ENCODE assay signal across 8 cellular contexts in the genomic region with DNA sequence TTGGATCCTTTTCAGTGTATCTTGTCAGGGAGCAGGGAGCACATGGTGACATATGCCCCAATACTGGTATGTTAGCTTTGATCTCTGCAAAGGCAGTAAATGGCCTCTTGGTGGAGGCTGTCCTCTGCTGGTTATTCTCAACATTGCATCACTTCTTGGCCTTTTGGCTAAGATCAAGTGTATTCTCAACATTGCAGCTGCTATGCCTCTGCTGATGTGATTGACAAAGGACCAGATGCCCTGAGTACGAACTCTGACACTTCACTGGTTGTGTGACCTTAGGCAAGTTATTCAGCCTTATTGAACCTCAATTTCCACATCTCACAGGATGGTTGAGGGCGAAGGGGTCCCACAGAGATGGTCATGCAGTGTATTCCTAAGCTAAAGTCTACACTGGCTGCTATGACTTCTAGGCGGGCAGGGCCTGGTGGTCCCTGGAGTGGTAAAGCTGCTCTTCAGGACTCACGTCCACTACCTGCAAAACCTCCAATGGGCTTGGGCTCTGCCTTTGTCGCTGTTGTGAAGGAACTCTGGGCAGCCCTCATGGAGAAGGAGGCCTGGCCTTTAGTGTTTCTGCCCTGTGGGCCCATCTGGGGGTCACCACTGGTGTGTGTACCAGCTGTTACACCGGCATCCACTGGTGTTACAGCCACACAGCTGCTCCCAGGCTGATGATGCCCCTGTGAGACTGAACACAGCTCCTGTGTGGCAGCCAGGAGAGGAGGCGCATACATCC.
DNase-seq lines count a peak whose midpoint lies in the region; ATAC-seq and TF ChIP-seq lines count a peak whose summit lies in the region.

No MANE protein-coding gene starts in this region.

- no peak overlapping the region for H3K9ac ChIP-seq in Loucy (ENCODE audit: low read depth, low read length, poor library complexity, severe bottlenecking)

- no peaks in the 10 kb centered on the region for H3K36me3 Mint-ChIP-seq in activated naive CD4-positive, alpha-beta T cell treated with anti-CD3 and anti-CD28 coated beads, Interleukin-2, amount 50 U/mL, for 72 hours

- H3K36me3 ChIP-seq in Loucy (ENCODE audit: insufficient read depth, low read length) = no peaks in the 10 kb centered on the region
- no peaks in the 10 kb centered on the region for H3K36me3 ChIP-seq in PC-9 (ENCODE audit: low read depth)
- H3K36me3 ChIP-seq in cardiac muscle cell = no peaks in the 10 kb centered on the region
- H3K36me3 ChIP-seq in prostate gland = no peaks in the 10 kb centered on the region

- H3K27ac Mint-ChIP-seq in activated naive CD4-positive, alpha-beta T cell treated with anti-CD3 and anti-CD28 coated beads, Interleukin-2, amount 50 U/mL, for 72 hours = no peak overlapping the region

- DNase-seq in DMS153 treated with DMSO at 0.1 percent for 48 hours (lab: John Stamatoyannopoulos, UW; ENCODE audit: unreplicated experiment) = peak; percentile 81
- DNase-seq in PC-9 = peak; percentile 69 to 84
- DNase-seq in activated naive CD4-positive, alpha-beta T cell treated with anti-CD3 and anti-CD28 coated beads, Interleukin-2, amount 50 U/mL, for 72 hours (ENCODE audit: low spot score in 2 of 2) = peak in 1 of 2 donors; percentile 49
- peak; percentile 72 to 89 for DNase-seq in cardiac muscle cell (ENCODE audit: low read depth in 1 of 2, low spot score in 1 of 2)
- peak; percentile 71 for DNase-seq in prostate gland (ENCODE audit: low spot score)

- H3F3A ChIP-seq in Loucy (ENCODE audit: low read depth) = peaks cover 5% of the 10 kb centered on the region; the same call in 1 of the 2 replicates
- H3F3A ChIP-seq in PC-9 (ENCODE audit: insufficient read depth, low read depth) = peaks cover 43% of the 10 kb centered on the region

- H3K79me2 ChIP-seq in Loucy (ENCODE audit: insufficient read depth, low read length) (no peaks in the 10 kb centered on the region), PC-9 (ENCODE audit: low read depth) (peaks cover 26% of the 10 kb centered on the region; the same call in 1 of the 2 replicates)

- no peaks in the 10 kb centered on the region for H3K9me3 Mint-ChIP-seq in activated naive CD4-positive, alpha-beta T cell treated with anti-CD3 and anti-CD28 coated beads, Interleukin-2, amount 50 U/mL, for 72 hours

- H2AFZ ChIP-seq in Loucy (ENCODE audit: low read length) (no peak overlapping the region), PC-9 (no peak overlapping the region)

- CTCF ChIA-PET in PC-9 (lab: Charles Lee) = interaction anchor here (0.6 to 4.7 kb wide), 11 partner anchors 30 to 385 kb away, joined by 3 to 47 read pairs (median 6); no protein-coding TSS in a partner anchor

- H3K9me3 ChIP-seq in Loucy (ENCODE audit: insufficient read depth, low read depth, low read length) (no peaks in the 10 kb centered on the region), PC-9 (ENCODE audit: insufficient read depth, low read depth) (peaks cover 7% of the 10 kb centered on the region; the same call in 1 of the 2 replicates), cardiac muscle cell (ENCODE audit: low read depth) (no peaks in the 10 kb centered on the region), prostate gland (no peaks in the 10 kb centered on the region)

- H3K4me2 ChIP-seq in Loucy (ENCODE audit: low read depth, low read length, poor library complexity, severe bottlenecking) (no peak overlapping the region), PC-9 (peak overlapping the region; percentile 50)

- H3K9me2 ChIP-seq in Loucy (replicated peaks; ENCODE audit: low read depth, low read length) (no peaks in the 10 kb centered on the region), PC-9 (ENCODE audit: insufficient read depth) (no peaks in the 10 kb centered on the region)

- H3K4me3 ChIP-seq in Loucy (ENCODE audit: low read length, poor library complexity, severe bottlenecking) (no peak overlapping the region), PC-9 (no peak overlapping the region), cardiac muscle cell (no peak overlapping the region), prostate gland (no peak overlapping the region)

- no TSS peak for BruUV-seq in PC-9 (replicated peaks; lab: Mats Ljungman, UMichigan)

- 78% methylated on average over 7 of the region's 7 CpGs for WGBS in prostate gland

- peak; percentile 98 for TF ChIP-seq CTCF in Loucy (conservative IDR thresholded peaks at IDR 0.05; ENCODE audit: low read length)
- peak; percentile 98 for TF ChIP-seq CTCF in PC-9 (conservative IDR thresholded peaks at IDR 0.05)
- TF ChIP-seq CTCF in cardiac muscle cell (IDR thresholded peaks at IDR 0.05; ENCODE audit: low read depth, low read length) = peak; percentile 97
- TF ChIP-seq CTCF in prostate gland (IDR thresholded peaks at IDR 0.05) = peak; percentile 89 to 98 (median 96)

- POLR2A ChIA-PET in PC-9 (lab: Charles Lee; ENCODE audit: unreplicated experiment) = interaction anchor here (0.5 to 2.0 kb wide), 4 partner anchors 16 to 152 kb away, joined by 3 to 9 read pairs (median 5); no protein-coding TSS in a partner anchor

- ATAC-seq in GM21529 (IDR thresholded peaks at IDR 0.05; ENCODE audit: unreplicated experiment) = peak; percentile 73
- peak; percentile 36 to 42 for ATAC-seq in activated naive CD4-positive, alpha-beta T cell treated with anti-CD3 and anti-CD28 coated beads, Interleukin-2, amount 50 U/mL, for 72 hours
- no peak for ATAC-seq in GM21526 (IDR thresholded peaks at IDR 0.05; ENCODE audit: low FRiP score, unreplicated experiment)

- H4K20me1 ChIP-seq in Loucy (ENCODE audit: insufficient read depth, low read length, poor library complexity, severe bottlenecking) = no peaks in the 10 kb centered on the region
- no peaks in the 10 kb centered on the region for H4K20me1 ChIP-seq in PC-9 (ENCODE audit: insufficient read depth)

- no peak for TF ChIP-seq POLR2A in prostate gland (IDR thresholded peaks at IDR 0.05)

- H3K27me3 ChIP-seq in Loucy (ENCODE audit: insufficient read depth, low read length, poor library complexity, severe bottlenecking) (no peaks in the 10 kb centered on the region), PC-9 (ENCODE audit: insufficient read depth, low read depth) (no peaks in the 10 kb centered on the region), cardiac muscle cell (peaks cover 8% of the 10 kb centered on the region), prostate gland (replicated peaks; ENCODE audit: insufficient read depth) (no peaks in the 10 kb centered on the region)

- peaks cover 30% of the 10 kb centered on the region for H3K4me1 ChIP-seq in Loucy (ENCODE audit: insufficient read depth, low read length, poor library complexity, severe bottlenecking)
- peaks cover 77% of the 10 kb centered on the region for H3K4me1 ChIP-seq in PC-9 (replicated peaks; ENCODE audit: insufficient read depth)
- H3K4me1 ChIP-seq in cardiac muscle cell (ENCODE audit: low read depth) = peaks cover 3% of the 10 kb centered on the region
- no peaks in the 10 kb centered on the region for H3K4me1 ChIP-seq in prostate gland (replicated peaks)

- intact Hi-C loops in PC-9 (cut with micrococcal nuclease; ENCODE audit: unreplicated experiment) (loop anchor here (1.0 to 2.0 kb wide), 4 partner anchors 30 to 375 kb away; no protein-coding TSS in a partner anchor), prostate gland (cut with DNase I) (loop anchor here (10.0 kb wide), 1 partner anchor 379 kb away; no protein-coding TSS in a partner anchor)

- H3K27ac ChIP-seq in PC-9 = peak overlapping the region; percentile 83
- no peak overlapping the region for H3K27ac ChIP-seq in cardiac muscle cell
- no peak overlapping the region for H3K27ac ChIP-seq in prostate gland
